In the genomic region with DNA sequence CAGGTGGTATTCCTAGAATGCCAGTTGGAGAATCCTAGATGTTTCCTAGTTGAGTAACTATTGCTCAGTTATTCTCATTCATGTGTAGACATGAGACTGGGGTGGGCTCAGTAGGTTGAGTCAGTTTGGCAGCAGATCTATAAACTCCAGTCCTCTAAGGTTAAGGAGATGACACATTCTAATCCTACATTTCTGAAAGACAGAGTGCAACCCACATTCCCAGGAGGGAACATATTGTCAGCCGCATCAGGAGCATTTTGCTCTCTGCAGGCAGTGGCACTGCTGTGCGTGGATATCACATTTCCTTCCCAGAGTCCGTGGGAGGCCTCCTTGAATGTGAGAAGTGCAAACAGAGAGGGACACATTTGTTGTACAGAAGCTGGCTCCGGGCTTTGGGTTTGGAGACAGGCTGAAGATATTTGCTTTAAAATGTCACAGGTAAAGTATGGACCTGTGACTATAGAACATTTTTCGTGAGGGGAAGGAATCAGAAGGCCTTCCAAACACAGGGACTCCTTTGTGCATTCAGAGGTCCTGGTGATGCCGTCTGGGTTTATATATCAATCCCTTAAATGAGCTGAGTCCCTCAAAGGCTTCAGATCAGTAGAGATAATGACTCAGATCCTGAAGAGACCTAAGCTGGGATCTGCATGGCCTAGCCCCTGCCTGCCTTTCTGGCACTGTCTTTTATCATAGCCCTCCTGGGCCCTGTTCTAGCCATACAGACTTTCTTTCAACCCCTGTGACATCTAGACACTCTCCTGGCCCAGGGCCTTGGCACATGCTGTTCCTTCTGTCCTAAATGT, we compare ENCODE assay signal across 1 cellular context.
TF ChIP-seq lines count a peak whose summit lies in the region.

No MANE protein-coding gene starts in this region.

TF ChIP-seq in GM23338, 12 proteins besides CTCF, POLR2A, EP300 and RAD21 (continued from another document):
- TF ChIP-seq NANOG (IDR thresholded peaks at IDR 0.05; ENCODE audit: borderline replicate concordance): no peak
- no peak for TF ChIP-seq CREB1 (CRISPR knock-in tag; IDR thresholded peaks at IDR 0.05; ENCODE audit: low read depth)
- TF ChIP-seq, protein P1, sequence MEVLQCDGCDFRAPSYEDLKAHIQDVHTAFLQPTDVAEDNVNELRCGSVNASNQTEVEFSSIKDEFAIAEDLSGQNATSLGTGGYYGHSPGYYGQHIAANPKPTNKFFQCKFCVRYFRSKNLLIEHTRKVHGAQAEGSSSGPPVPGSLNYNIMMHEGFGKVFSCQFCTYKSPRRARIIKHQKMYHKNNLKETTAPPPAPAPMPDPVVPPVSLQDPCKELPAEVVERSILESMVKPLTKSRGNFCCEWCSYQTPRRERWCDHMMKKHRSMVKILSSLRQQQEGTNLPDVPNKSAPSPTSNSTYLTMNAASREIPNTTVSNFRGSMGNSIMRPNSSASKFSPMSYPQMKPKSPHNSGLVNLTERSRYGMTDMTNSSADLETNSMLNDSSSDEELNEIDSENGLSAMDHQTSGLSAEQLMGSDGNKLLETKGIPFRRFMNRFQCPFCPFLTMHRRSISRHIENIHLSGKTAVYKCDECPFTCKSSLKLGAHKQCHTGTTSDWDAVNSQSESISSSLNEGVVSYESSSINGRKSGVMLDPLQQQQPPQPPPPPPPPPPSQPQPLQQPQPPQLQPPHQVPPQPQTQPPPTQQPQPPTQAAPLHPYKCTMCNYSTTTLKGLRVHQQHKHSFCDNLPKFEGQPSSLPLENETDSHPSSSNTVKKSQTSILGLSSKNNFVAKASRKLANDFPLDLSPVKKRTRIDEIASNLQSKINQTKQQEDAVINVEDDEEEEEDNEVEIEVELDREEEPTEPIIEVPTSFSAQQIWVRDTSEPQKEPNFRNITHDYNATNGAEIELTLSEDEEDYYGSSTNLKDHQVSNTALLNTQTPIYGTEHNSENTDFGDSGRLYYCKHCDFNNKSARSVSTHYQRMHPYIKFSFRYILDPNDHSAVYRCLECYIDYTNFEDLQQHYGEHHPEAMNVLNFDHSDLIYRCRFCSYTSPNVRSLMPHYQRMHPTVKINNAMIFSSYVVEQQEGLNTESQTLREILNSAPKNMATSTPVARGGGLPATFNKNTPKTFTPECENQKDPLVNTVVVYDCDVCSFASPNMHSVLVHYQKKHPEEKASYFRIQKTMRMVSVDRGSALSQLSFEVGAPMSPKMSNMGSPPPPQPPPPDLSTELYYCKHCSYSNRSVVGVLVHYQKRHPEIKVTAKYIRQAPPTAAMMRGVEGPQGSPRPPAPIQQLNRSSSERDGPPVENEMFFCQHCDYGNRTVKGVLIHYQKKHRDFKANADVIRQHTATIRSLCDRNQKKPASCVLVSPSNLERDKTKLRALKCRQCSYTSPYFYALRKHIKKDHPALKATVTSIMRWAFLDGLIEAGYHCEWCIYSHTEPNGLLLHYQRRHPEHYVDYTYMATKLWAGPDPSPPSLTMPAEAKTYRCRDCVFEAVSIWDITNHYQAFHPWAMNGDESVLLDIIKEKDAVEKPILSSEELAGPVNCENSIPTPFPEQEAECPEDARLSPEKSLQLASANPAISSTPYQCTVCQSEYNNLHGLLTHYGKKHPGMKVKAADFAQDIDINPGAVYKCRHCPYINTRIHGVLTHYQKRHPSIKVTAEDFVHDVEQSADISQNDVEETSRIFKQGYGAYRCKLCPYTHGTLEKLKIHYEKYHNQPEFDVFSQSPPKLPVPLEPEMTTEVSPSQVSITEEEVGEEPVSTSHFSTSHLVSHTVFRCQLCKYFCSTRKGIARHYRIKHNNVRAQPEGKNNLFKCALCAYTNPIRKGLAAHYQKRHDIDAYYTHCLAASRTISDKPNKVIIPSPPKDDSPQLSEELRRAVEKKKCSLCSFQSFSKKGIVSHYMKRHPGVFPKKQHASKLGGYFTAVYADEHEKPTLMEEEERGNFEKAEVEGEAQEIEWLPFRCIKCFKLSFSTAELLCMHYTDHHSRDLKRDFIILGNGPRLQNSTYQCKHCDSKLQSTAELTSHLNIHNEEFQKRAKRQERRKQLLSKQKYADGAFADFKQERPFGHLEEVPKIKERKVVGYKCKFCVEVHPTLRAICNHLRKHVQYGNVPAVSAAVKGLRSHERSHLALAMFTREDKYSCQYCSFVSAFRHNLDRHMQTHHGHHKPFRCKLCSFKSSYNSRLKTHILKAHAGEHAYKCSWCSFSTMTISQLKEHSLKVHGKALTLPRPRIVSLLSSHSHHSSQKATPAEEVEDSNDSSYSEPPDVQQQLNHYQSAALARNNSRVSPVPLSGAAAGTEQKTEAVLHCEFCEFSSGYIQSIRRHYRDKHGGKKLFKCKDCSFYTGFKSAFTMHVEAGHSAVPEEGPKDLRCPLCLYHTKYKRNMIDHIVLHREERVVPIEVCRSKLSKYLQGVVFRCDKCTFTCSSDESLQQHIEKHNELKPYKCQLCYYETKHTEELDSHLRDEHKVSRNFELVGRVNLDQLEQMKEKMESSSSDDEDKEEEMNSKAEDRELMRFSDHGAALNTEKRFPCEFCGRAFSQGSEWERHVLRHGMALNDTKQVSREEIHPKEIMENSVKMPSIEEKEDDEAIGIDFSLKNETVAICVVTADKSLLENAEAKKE (CRISPR knock-in tag; IDR thresholded peaks at IDR 0.05): no peak
- no peak for TF ChIP-seq POLR2AphosphoS5 (IDR thresholded peaks at IDR 0.05; ENCODE audit: low read depth)
- TF ChIP-seq EZH2 (IDR thresholded peaks at IDR 0.05; ENCODE audit: low read depth, unreplicated experiment): no peak
TF ChIP-seq in GM23338: peak in this region for 0.
